In genomic region chr12:56998981-56999380, GRCh38 we compare ENCODE assay signal across 11 cellular contexts. TPM values are rescaled to one million over a fixed set of nuclear protein-coding genes. Genes with fewer than 3 reads are reported as not detected.
DNase-seq lines count a peak whose midpoint lies in the region; ATAC-seq and TF ChIP-seq lines count a peak whose summit lies in the region.
"Had no signal": no experiment of that assay in that cellular context is flagged by ENCODE, and none has a peak within 500 bp of the region (broad histone marks: within the 10 kb centered on the region; RNA-seq: fewer than 3 reads in every experiment).

No MANE protein-coding gene starts in this region.

- DNase-seq in CD4-positive, CD25-positive, alpha-beta regulatory T cell = peak in 1 of 3 donors; percentile 79
- peak; percentile 56 for DNase-seq in activated naive CD4-positive, alpha-beta T cell treated with anti-CD3 and anti-CD28 coated beads, Interleukin-2, amount 50 U/mL, for 16 hours
- DNase-seq in posterior cingulate gyrus (no peak), GDM1 (lab: John Stamatoyannopoulos, UW) (no peak), dorsolateral prefrontal cortex (no peak)
- DNase-seq: CD4-positive, alpha-beta T cell had no signal

- H3K4me1 Mint-ChIP-seq in CD4-positive, CD25-positive, alpha-beta regulatory T cell = peaks cover 13 to 49% (median 30%) of the 10 kb centered on the region in 4 donors

- no peaks in the 10 kb centered on the region for H3K9me3 ChIP-seq in CD4-positive, CD25-positive, alpha-beta regulatory T cell (ENCODE audit: control insufficient read depth in 2 of 2, low read length in 2 of 2)

- no peaks in the 10 kb centered on the region for H3K27me3 ChIP-seq in CD4-positive, CD25-positive, alpha-beta regulatory T cell (ENCODE audit: control insufficient read depth, insufficient read depth, low read length)
- H3K27me3 ChIP-seq in dorsolateral prefrontal cortex = no peaks in the 10 kb centered on the region

- no peak overlapping the region for H3K27ac ChIP-seq in CD4-positive, CD25-positive, alpha-beta regulatory T cell (ENCODE audit: insufficient read depth, low read length, poor library complexity, severe bottlenecking)
- H3K27ac ChIP-seq in dorsolateral prefrontal cortex = no peak overlapping the region
- H3K27ac ChIP-seq: HL-60 had no signal

- peaks cover 19% of the 10 kb centered on the region for H3K4me1 ChIP-seq in CD4-positive, CD25-positive, alpha-beta regulatory T cell (ENCODE audit: control insufficient read depth, insufficient read depth, low read length, poor library complexity, severe bottlenecking)

- no peak for TF ChIP-seq CTCF in dorsolateral prefrontal cortex (IDR thresholded peaks at IDR 0.05 in 54 of 56, conservative IDR thresholded peaks at IDR 0.05 in 2 of 56; ENCODE audit: low read depth in 1 of 56, partially characterized antibody in 56 of 56)

- H3K4me3 Mint-ChIP-seq in CD4-positive, CD25-positive, alpha-beta regulatory T cell = peak overlapping the region in 2 of 4 donors; percentile 57 to 68
- H3K4me3 Mint-ChIP-seq: CD4-positive, alpha-beta T cell had no signal

- peaks cover 29% of the 10 kb centered on the region for H3K36me3 ChIP-seq in CD4-positive, CD25-positive, alpha-beta regulatory T cell (ENCODE audit: control insufficient read depth, insufficient read depth, low read length)

- ATAC-seq in CD4-positive, CD25-positive, alpha-beta regulatory T cell (ENCODE audit: low read depth in 2 of 2) = peak in 1 of 2 donors; percentile 41
- ATAC-seq in GM19438 (IDR thresholded peaks at IDR 0.05; ENCODE audit: low read depth, unreplicated experiment) = peak; percentile 76
- ATAC-seq in HG03175 (IDR thresholded peaks at IDR 0.05; ENCODE audit: unreplicated experiment) = peak; percentile 82
- ATAC-seq in HG02973 (IDR thresholded peaks at IDR 0.05; ENCODE audit: unreplicated experiment) = no peak

- H3K27me3 Mint-ChIP-seq in CD4-positive, CD25-positive, alpha-beta regulatory T cell = no peaks in the 10 kb centered on the region
- H3K27me3 Mint-ChIP-seq: CD4-positive, alpha-beta T cell had no signal

- H3K4me3 ChIP-seq in CD4-positive, CD25-positive, alpha-beta regulatory T cell (ENCODE audit: low read depth, low read length) = no peak overlapping the region
- H3K4me3 ChIP-seq in dorsolateral prefrontal cortex = no peak overlapping the region

- H3K36me3 Mint-ChIP-seq in CD4-positive, CD25-positive, alpha-beta regulatory T cell = peaks cover 41% of the 10 kb centered on the region

- intact Hi-C loops in posterior cingulate gyrus (cut with DNase I) = no loop called here
- intact Hi-C loops in dorsolateral prefrontal cortex (cut with DNase I) = no loop called here

- H3K27ac Mint-ChIP-seq in CD4-positive, CD25-positive, alpha-beta regulatory T cell = peak overlapping the region; percentile 42 to 90 (median 89)

- no peaks in the 10 kb centered on the region for H3K9me3 Mint-ChIP-seq in CD4-positive, CD25-positive, alpha-beta regulatory T cell
- H3K9me3 Mint-ChIP-seq: CD4-positive, alpha-beta T cell had no signal

RNA-seq across cellular contexts. Expression of gene ZBTB39, which starts 7.4 kb away (rescaled TPM):
- 8.6 TPM for total RNA-seq in CD4-positive, CD25-positive, alpha-beta regulatory T cell
- polyA plus RNA-seq in CD4-positive, CD25-positive, alpha-beta regulatory T cell = 1 to 10 TPM; 1.5 to 1.8 (median 1.7) TPM
- 10 to 100 TPM in 1 of 120 experiments, 1 to 10 TPM in 119; 4.7 to 10.1 (median 7.0) TPM for total RNA-seq in dorsolateral prefrontal cortex

RNA-seq across cellular contexts. Expression of gene TAC3, which starts 17.3 kb away (rescaled TPM):
- not detected for total RNA-seq in CD4-positive, CD25-positive, alpha-beta regulatory T cell
- not detected for polyA plus RNA-seq in CD4-positive, CD25-positive, alpha-beta regulatory T cell
- 10 to 100 TPM in 36 of 120 experiments, 1 to 10 TPM in 84; 1.8 to 17.8 (median 8.3) TPM for total RNA-seq in dorsolateral prefrontal cortex
- total RNA-seq: CD4-positive, alpha-beta T cell had no signal
- polyA plus RNA-seq: adipose tissue had no signal

RNA-seq across cellular contexts. Expression of gene RDH16, which starts 41.6 kb away (rescaled TPM):
- 0.79 TPM for total RNA-seq in CD4-positive, CD25-positive, alpha-beta regulatory T cell
- polyA plus RNA-seq in CD4-positive, CD25-positive, alpha-beta regulatory T cell = under 1 TPM in 3 of 4 donors, not detected in 1; 0.10 to 0.56 (median 0.55) TPM
- 1 to 10 TPM in 105 of 120 experiments, under 1 TPM in 15; 0.65 to 4.1 (median 1.6) TPM for total RNA-seq in dorsolateral prefrontal cortex

RNA-seq across cellular contexts. Expression of gene MYO1A, which starts 50.9 kb away (rescaled TPM):
- 0.32 TPM for total RNA-seq in CD4-positive, CD25-positive, alpha-beta regulatory T cell
- polyA plus RNA-seq in CD4-positive, CD25-positive, alpha-beta regulatory T cell = under 1 TPM in 1 of 4 donors, not detected in 3; 0.38 TPM
- total RNA-seq in dorsolateral prefrontal cortex = 1 to 10 TPM in 42 of 120 experiments, under 1 TPM in 65, not detected in 13; 0.13 to 3.6 (median 0.84) TPM
